In genomic region chr1:170804879-170805278, GRCh38 we compare ENCODE assay signal across 2 cellular contexts.
TF ChIP-seq lines count a peak whose summit lies in the region.

No MANE protein-coding gene starts in this region.

TF ChIP-seq in A549, 52 proteins besides CTCF, POLR2A, EP300 and RAD21:
- TF ChIP-seq MAFK (IDR thresholded peaks at IDR 0.05; ENCODE audit: partially characterized antibody) (peak; percentile 56), MYC (IDR thresholded peaks at IDR 0.05; ENCODE audit: borderline replicate concordance, low read length) (no peak)

TF ChIP-seq in H1, 55 proteins besides CTCF, POLR2A, EP300 and RAD21:
- TF ChIP-seq CTBP2 (IDR thresholded peaks at IDR 0.05; ENCODE audit: borderline replicate concordance, insufficient read depth, insufficient read length, low read length): no peak
- 0 out of 2 replicates have a peak, but pooled peaks have one; percentile 15 for TF ChIP-seq MAFK (IDR thresholded peaks at IDR 0.05; ENCODE audit: low read depth, low read length)
